10 cellular contexts compared by ENCODE assay signal in the genomic region with DNA sequence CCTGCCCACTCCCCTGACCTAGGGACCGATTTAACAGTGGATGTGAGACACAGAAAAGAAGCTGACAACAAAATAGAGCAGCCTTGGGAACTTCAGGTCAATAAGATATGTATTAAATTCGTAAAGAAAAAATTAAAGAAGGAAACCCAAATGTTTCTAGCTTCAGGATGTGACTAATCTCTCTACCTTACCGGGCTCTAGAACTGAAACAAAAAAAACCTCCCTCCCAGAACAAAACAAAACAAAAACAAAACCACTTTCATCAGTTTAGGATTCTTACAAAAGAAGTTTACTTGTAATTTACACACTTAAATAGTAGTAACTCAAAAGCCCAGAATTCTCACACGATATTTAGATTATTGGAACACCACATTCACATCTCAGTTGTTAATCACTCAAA.
DNase-seq lines count a peak whose midpoint lies in the region; ATAC-seq and TF ChIP-seq lines count a peak whose summit lies in the region.
"Had no signal": no experiment of that assay in that cellular context is flagged by ENCODE, and none has a peak within 500 bp of the region (broad histone marks: within the 10 kb centered on the region; RNA-seq: fewer than 3 reads in every experiment).

No MANE protein-coding gene starts in this region.

- TF ChIP-seq CTCF in progenitor cell of endocrine pancreas (IDR thresholded peaks at IDR 0.05; ENCODE audit: unreplicated experiment): no peak

- peak overlapping the region; percentile 73 for H3K27ac Mint-ChIP-seq in activated T-cell treated with anti-CD3 and anti-CD28 coated beads, Interleukin-2, amount 50 U/mL, for 24 hours
- H3K27ac Mint-ChIP-seq in natural killer cell treated with Interleukin-12 subunit alpha and Interleukin-12 subunit beta and Interleukin-15 and Interleukin-18, amount 100 ng/mL, for 72 hours: peak overlapping the region; percentile 88 to 89
- no peak overlapping the region for H3K27ac Mint-ChIP-seq in progenitor cell of endocrine pancreas
- H3K27ac Mint-ChIP-seq: naive B cell had no signal

- no peaks in the 10 kb centered on the region for H3K36me3 Mint-ChIP-seq in activated T-cell treated with anti-CD3 and anti-CD28 coated beads, Interleukin-2, amount 50 U/mL, for 24 hours (ENCODE audit: low read depth)
- no peaks in the 10 kb centered on the region for H3K36me3 Mint-ChIP-seq in natural killer cell treated with Interleukin-12 subunit alpha and Interleukin-12 subunit beta and Interleukin-15 and Interleukin-18, amount 100 ng/mL, for 72 hours
- no peaks in the 10 kb centered on the region for H3K36me3 Mint-ChIP-seq in progenitor cell of endocrine pancreas (ENCODE audit: insufficient read depth)
- H3K36me3 Mint-ChIP-seq: naive B cell had no signal

- H3K4me1 Mint-ChIP-seq in activated T-cell treated with anti-CD3 and anti-CD28 coated beads, Interleukin-2, amount 50 U/mL, for 24 hours (ENCODE audit: low read depth): peaks cover 32% of the 10 kb centered on the region
- peaks cover 16 to 41% of the 10 kb centered on the region in 2 donors for H3K4me1 Mint-ChIP-seq in natural killer cell treated with Interleukin-12 subunit alpha and Interleukin-12 subunit beta and Interleukin-15 and Interleukin-18, amount 100 ng/mL, for 72 hours (ENCODE audit: low read depth in 2 of 2)
- no peaks in the 10 kb centered on the region for H3K4me1 Mint-ChIP-seq in progenitor cell of endocrine pancreas (ENCODE audit: low read depth)

- H3K27me3 Mint-ChIP-seq in activated T-cell treated with anti-CD3 and anti-CD28 coated beads, Interleukin-2, amount 50 U/mL, for 24 hours: peaks cover 15% of the 10 kb centered on the region
- peaks cover 0 to 4% of the 10 kb centered on the region in 2 donors for H3K27me3 Mint-ChIP-seq in natural killer cell treated with Interleukin-12 subunit alpha and Interleukin-12 subunit beta and Interleukin-15 and Interleukin-18, amount 100 ng/mL, for 72 hours
- H3K27me3 Mint-ChIP-seq in progenitor cell of endocrine pancreas: no peaks in the 10 kb centered on the region
- H3K27me3 Mint-ChIP-seq: naive B cell had no signal

- H3K9me3 Mint-ChIP-seq in activated T-cell treated with anti-CD3 and anti-CD28 coated beads, Interleukin-2, amount 50 U/mL, for 24 hours: no peaks in the 10 kb centered on the region
- H3K9me3 Mint-ChIP-seq in natural killer cell treated with Interleukin-12 subunit alpha and Interleukin-12 subunit beta and Interleukin-15 and Interleukin-18, amount 100 ng/mL, for 72 hours: no peaks in the 10 kb centered on the region
- H3K9me3 Mint-ChIP-seq in progenitor cell of endocrine pancreas (ENCODE audit: low read depth): peaks cover 22% of the 10 kb centered on the region

- peak overlapping the region; percentile 11 for H3K4me3 Mint-ChIP-seq in activated T-cell treated with anti-CD3 and anti-CD28 coated beads, Interleukin-2, amount 50 U/mL, for 24 hours
- H3K4me3 Mint-ChIP-seq in natural killer cell treated with Interleukin-12 subunit alpha and Interleukin-12 subunit beta and Interleukin-15 and Interleukin-18, amount 100 ng/mL, for 72 hours: peak overlapping the region; percentile 73
- H3K4me3 Mint-ChIP-seq in progenitor cell of endocrine pancreas (ENCODE audit: low read depth): no peak overlapping the region
- H3K4me3 Mint-ChIP-seq: naive B cell had no signal

- TF ChIP-seq POLR2A in erythroblast (IDR thresholded peaks at IDR 0.05; ENCODE audit: low read length): no peak

- ATAC-seq in GM21786 (IDR thresholded peaks at IDR 0.05; ENCODE audit: unreplicated experiment) (peak; percentile 73), HG03460 (IDR thresholded peaks at IDR 0.05; ENCODE audit: unreplicated experiment) (peak; percentile 45)
- ATAC-seq in natural killer cell treated with Interleukin-12 subunit alpha and Interleukin-12 subunit beta and Interleukin-15 and Interleukin-18, amount 100 ng/mL, for 72 hours: peak; percentile 64 to 70

- no peak for DNase-seq in activated T-cell treated with anti-CD3 and anti-CD28 coated beads, Interleukin-2, amount 50 U/mL, for 24 hours
- no peak for DNase-seq in activated T-cell treated with anti-CD3 and anti-CD28 coated beads, Interleukin-2, amount 50 U/mL, for 1 hour
- no peak for DNase-seq in natural killer cell treated with Interleukin-12 subunit alpha and Interleukin-12 subunit beta and Interleukin-15 and Interleukin-18, amount 100 ng/mL, for 72 hours (ENCODE audit: low spot score)
- DNase-seq in NCI-H69 (lab: John Stamatoyannopoulos, UW): no peak
- DNase-seq in progenitor cell of endocrine pancreas (ENCODE audit: low spot score, unreplicated experiment): no peak
- DNase-seq in erythroblast (lab: John Stamatoyannopoulos, UW): no peak
- DNase-seq: naive B cell, SIG-M5 had no signal
